13 cellular contexts compared by ENCODE assay signal in the genomic region with DNA sequence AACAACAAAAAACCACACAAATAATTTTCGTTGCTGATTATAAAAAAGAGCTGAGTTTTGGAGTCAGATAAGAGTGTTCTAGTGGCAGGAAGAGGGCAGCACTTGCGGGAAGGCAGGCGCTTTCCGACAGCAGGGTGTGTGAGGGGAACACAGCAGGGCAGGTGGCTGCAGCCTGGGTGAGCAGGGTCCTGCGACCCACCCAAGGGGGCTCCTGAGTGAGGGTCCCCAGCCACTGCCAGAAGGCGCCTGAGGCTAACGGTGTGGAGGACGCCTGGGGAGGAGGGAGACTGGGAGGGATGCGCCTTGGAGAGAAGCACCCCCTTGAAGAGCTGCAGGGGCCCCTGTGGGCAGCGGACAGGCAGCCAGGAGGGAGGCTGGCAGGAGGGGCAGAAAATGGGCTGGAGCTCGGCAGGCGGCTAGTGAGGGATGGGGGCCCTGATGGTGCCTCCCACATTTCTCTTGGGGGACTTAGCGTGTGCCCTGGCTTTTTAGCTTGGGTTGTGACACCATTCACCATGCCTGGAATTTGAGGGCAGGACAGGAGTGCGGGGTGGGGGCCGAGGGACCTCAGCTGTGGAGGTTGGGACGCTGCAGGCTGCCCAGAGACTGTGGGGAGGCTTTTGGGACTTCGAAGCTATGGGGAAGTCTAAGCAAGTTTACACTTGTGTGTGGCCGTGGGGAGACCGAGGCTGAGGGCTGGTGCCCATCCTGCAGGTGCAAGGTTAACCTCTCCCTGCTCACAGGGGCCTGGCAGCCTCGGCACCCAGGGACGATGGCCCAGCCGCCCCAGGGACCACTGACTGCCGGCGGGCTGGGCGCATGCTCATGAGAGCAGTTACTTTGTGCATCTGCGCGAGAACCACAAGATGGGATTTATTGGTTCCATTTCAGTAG.
DNase-seq lines count a peak whose midpoint lies in the region; ATAC-seq and TF ChIP-seq lines count a peak whose summit lies in the region.
"Had no signal": no experiment of that assay in that cellular context is flagged by ENCODE, and none has a peak within 500 bp of the region (broad histone marks: within the 10 kb centered on the region; RNA-seq: fewer than 3 reads in every experiment).

No MANE protein-coding gene starts in this region.

- H3K4me1 ChIP-seq in IMR-90 (ENCODE audit: control insufficient read depth, insufficient read depth, low read length) (peaks cover 5% of the 10 kb centered on the region), psoas muscle (no peaks in the 10 kb centered on the region)
- H3K4me1 ChIP-seq: parathyroid adenoma had no signal

- H3K4me3 ChIP-seq in IMR-90 (ENCODE audit: insufficient read depth, low read depth, low read length) (no peak overlapping the region), psoas muscle (no peak overlapping the region)
- H3K4me3 ChIP-seq: esophagus squamous epithelium, tibial nerve had no signal

- TF ChIP-seq POLR2A in IMR-90 (IDR thresholded peaks at IDR 0.05; ENCODE audit: low read depth, low read length), result no peak
- no peak for TF ChIP-seq POLR2A in GM18505 (IDR thresholded peaks at IDR 0.05; ENCODE audit: borderline replicate concordance, extremely low read depth, insufficient read depth, insufficient read length)

- no peak overlapping the region for H4K8ac ChIP-seq in IMR-90 (ENCODE audit: low read depth in 2 of 2, low read length in 2 of 2)

- dilution Hi-C loops in IMR-90 (cut with HindIII; ENCODE audit: low sequenced_read_pairs, unreplicated experiment), result no loop called here

- no TSS peak for BruUV-seq in IMR-90 (replicated peaks; lab: Mats Ljungman, UMichigan)

- no peaks in the 10 kb centered on the region for H3K36me3 ChIP-seq in IMR-90 (ENCODE audit: control insufficient read depth, insufficient read depth, low read length)
- H3K36me3 ChIP-seq in psoas muscle (ENCODE audit: insufficient read depth in 1 of 2, low read depth in 1 of 2), result no peaks in the 10 kb centered on the region
- H3K36me3 ChIP-seq: esophagus squamous epithelium, tibial nerve had no signal

- H3K27ac ChIP-seq in IMR-90 (ENCODE audit: insufficient read depth, low read length) (no peak overlapping the region), psoas muscle (no peak overlapping the region)
- H3K27ac ChIP-seq: esophagus squamous epithelium, parathyroid adenoma, tibial nerve had no signal

- no peaks in the 10 kb centered on the region for H3K79me1 ChIP-seq in IMR-90 (ENCODE audit: low read depth in 1 of 2, low read length in 2 of 2)

- peaks cover 10% of the 10 kb centered on the region for H3K9me3 ChIP-seq in IMR-90 (ENCODE audit: control insufficient read depth, insufficient read depth, low read length)
- no peaks in the 10 kb centered on the region for H3K9me3 ChIP-seq in psoas muscle
- H3K9me3 ChIP-seq: esophagus squamous epithelium had no signal

- in situ Hi-C loops in IMR-90 (cut with MboI; ENCODE audit: low sequenced_read_pairs), result no loop called here

- CTCF ChIA-PET in IMR-90 (lab: Yijun Ruan, JAX), result no interaction called here

- no peak overlapping the region for H2BK5ac ChIP-seq in IMR-90 (ENCODE audit: low read depth, low read length, poor library complexity, severe bottlenecking)

- DNase-seq in activated gamma-delta T cell treated with Interleukin-2 at 50 U/mL for 16 hours, result peak; percentile 18
- DNase-seq in activated gamma-delta T cell (lab: John Stamatoyannopoulos, UW), result no peak
- DNase-seq in IMR-90, result no peak
- DNase-seq in chondrocyte (ENCODE audit: low spot score), result no peak
- DNase-seq in psoas muscle, result peak; percentile 9 to 28
- no peak for DNase-seq in NCI-H128 (lab: John Stamatoyannopoulos, UW; ENCODE audit: unreplicated experiment)
- DNase-seq in OCI-M2 (lab: John Stamatoyannopoulos, UW; ENCODE audit: unreplicated experiment), result no peak
- DNase-seq: activated CD4-positive, alpha-beta T cell treated with anti-CD3 and anti-CD28 coated beads, Interleukin-2, amount 50 U/mL, for 4 hours; esophagus squamous epithelium had no signal

- no peak overlapping the region for H2BK15ac ChIP-seq in IMR-90 (ENCODE audit: low read depth, low read length)

- H3K9ac ChIP-seq in IMR-90 (ENCODE audit: low read depth, low read length), result no peak overlapping the region
- H3K9ac ChIP-seq: parathyroid adenoma had no signal

- no peak overlapping the region for H3K23ac ChIP-seq in IMR-90 (ENCODE audit: low read depth, low read length)

- intact Hi-C loops in IMR-90 (cut with micrococcal nuclease) (no loop called here), psoas muscle (cut with DNase I) (no loop called here)

- TF ChIP-seq RAD21 in IMR-90 (IDR thresholded peaks at IDR 0.05; ENCODE audit: low read length), result no peak

- no peak overlapping the region for H3K56ac ChIP-seq in IMR-90 (ENCODE audit: extremely low read depth, insufficient read depth, low read length)

- peak overlapping the region; percentile 24 for H2AFZ ChIP-seq in IMR-90 (replicated peaks; ENCODE audit: low read length, poor library complexity)
- H2AFZ ChIP-seq: parathyroid adenoma had no signal

- H3K36me3 Mint-ChIP-seq in chondrocyte (ENCODE audit: low read depth), result peaks cover 2% of the 10 kb centered on the region
- H3K36me3 Mint-ChIP-seq: CD8-positive, alpha-beta memory T cell had no signal

- no peaks in the 10 kb centered on the region for H3K9me1 ChIP-seq in IMR-90 (ENCODE audit: insufficient read depth, low read length)

- peaks cover 4% of the 10 kb centered on the region for H3K9me3 Mint-ChIP-seq in chondrocyte (ENCODE audit: low read depth)

- ATAC-seq in IMR-90 (ENCODE audit: low read depth) (no peak), psoas muscle (no peak), GM18505 (IDR thresholded peaks at IDR 0.05; ENCODE audit: unreplicated experiment) (no peak)

- no peak overlapping the region for H3K14ac ChIP-seq in IMR-90 (replicated peaks; ENCODE audit: low read depth, low read length)

- POLR2A ChIA-PET in IMR-90 (lab: Charles Lee; ENCODE audit: unreplicated experiment), result no interaction called here

- TF ChIP-seq CTCF in IMR-90 (conservative IDR thresholded peaks at IDR 0.05; ENCODE audit: low read depth, low read length), result no peak
- peak; percentile 53 for TF ChIP-seq CTCF in chondrocyte (IDR thresholded peaks at IDR 0.05)
- TF ChIP-seq CTCF in psoas muscle (IDR thresholded peaks at IDR 0.05), result no peak

- no peak overlapping the region for H4K5ac ChIP-seq in IMR-90 (ENCODE audit: low read depth, low read length)

- WGBS in IMR-90 (ENCODE audit: extremely low coverage in 2 of 2, insufficient read length in 1 of 2), 2 experiments, result 73 to 100% methylated on average over 1 to 11 of the region's 27 CpGs
- WGBS in psoas muscle, 3 donors, result 72 to 80% (median 73%) methylated on average over 27 of the region's 27 CpGs

- no peak overlapping the region for H3K18ac ChIP-seq in IMR-90 (ENCODE audit: low read depth, low read length)

- H2BK20ac ChIP-seq in IMR-90 (ENCODE audit: low read depth, low read length), result no peak overlapping the region

- peaks cover 42% of the 10 kb centered on the region for H3K4me1 Mint-ChIP-seq in chondrocyte (ENCODE audit: low read depth)

- no peaks in the 10 kb centered on the region for H3K27me3 Mint-ChIP-seq in chondrocyte (ENCODE audit: low read depth)

- H3K4me2 ChIP-seq in IMR-90 (ENCODE audit: low read depth, low read length), result no peak overlapping the region

- no peak overlapping the region for H2AK9ac ChIP-seq in IMR-90 (replicated peaks; ENCODE audit: low read depth, low read length, poor library complexity)

- H3K27me3 ChIP-seq in IMR-90 (ENCODE audit: control insufficient read depth, insufficient read depth, low read length) (peaks cover 13% of the 10 kb centered on the region), psoas muscle (ENCODE audit: insufficient read depth in 3 of 3, low read length in 2 of 3) (peaks cover 0 to 27% (median 6%) of the 10 kb centered on the region in 3 donors)

- no peak overlapping the region for H4K91ac ChIP-seq in IMR-90 (ENCODE audit: insufficient read depth, low read depth, low read length)

- H3K4ac ChIP-seq in IMR-90 (ENCODE audit: low read depth, low read length), result no peak overlapping the region

- no peak overlapping the region for H3K4me3 Mint-ChIP-seq in chondrocyte (ENCODE audit: unreplicated experiment)
- H3K4me3 Mint-ChIP-seq: CD8-positive, alpha-beta memory T cell had no signal

- no peak overlapping the region for H3K27ac Mint-ChIP-seq in chondrocyte (ENCODE audit: unreplicated experiment)

- H2AK5ac ChIP-seq in IMR-90 (ENCODE audit: low read depth, low read length), result no peak overlapping the region

- H4K20me1 ChIP-seq in IMR-90 (ENCODE audit: insufficient read depth, low read length), result no peaks in the 10 kb centered on the region

- H2BK120ac ChIP-seq in IMR-90 (ENCODE audit: low read depth, low read length), result no peak overlapping the region

TF ChIP-seq in IMR-90, 13 proteins besides CTCF, POLR2A, EP300 and RAD21:
- TF ChIP-seq BHLHE40 (IDR thresholded peaks at IDR 0.05; ENCODE audit: low read depth, low read length), result no peak
- no peak for TF ChIP-seq CHD1 (IDR thresholded peaks at IDR 0.05; ENCODE audit: low read depth, low read length)
- no peak for TF ChIP-seq MXI1 (IDR thresholded peaks at IDR 0.05; ENCODE audit: borderline replicate concordance, low read depth, low read length)
- TF ChIP-seq, protein P1, sequence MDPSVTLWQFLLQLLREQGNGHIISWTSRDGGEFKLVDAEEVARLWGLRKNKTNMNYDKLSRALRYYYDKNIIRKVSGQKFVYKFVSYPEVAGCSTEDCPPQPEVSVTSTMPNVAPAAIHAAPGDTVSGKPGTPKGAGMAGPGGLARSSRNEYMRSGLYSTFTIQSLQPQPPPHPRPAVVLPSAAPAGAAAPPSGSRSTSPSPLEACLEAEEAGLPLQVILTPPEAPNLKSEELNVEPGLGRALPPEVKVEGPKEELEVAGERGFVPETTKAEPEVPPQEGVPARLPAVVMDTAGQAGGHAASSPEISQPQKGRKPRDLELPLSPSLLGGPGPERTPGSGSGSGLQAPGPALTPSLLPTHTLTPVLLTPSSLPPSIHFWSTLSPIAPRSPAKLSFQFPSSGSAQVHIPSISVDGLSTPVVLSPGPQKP (IDR thresholded peaks at IDR 0.05; ENCODE audit: borderline replicate concordance, low read depth, low read length), result no peak
- no peak for TF ChIP-seq NFE2L2 (IDR thresholded peaks at IDR 0.05; ENCODE audit: low read depth, low read length)
- no peak for TF ChIP-seq RFX5 (IDR thresholded peaks at IDR 0.05; ENCODE audit: low read depth, low read length)

Comparison
In these comparisons a context has a peak if more than half of its experiments do, and no peak if none do; other contexts are left out.
1. DNase-seq: peak in activated gamma-delta T cell treated with Interleukin-2 at 50 U/mL for 16 hours (single experiment) and psoas muscle (2 of 2); none in activated gamma-delta T cell (single experiment), IMR-90 (single experiment), chondrocyte (single experiment), NCI-H128 (single experiment) and OCI-M2 (single experiment).